Comparison of ENCODE assay signal across 28 cellular contexts in the genomic region with DNA sequence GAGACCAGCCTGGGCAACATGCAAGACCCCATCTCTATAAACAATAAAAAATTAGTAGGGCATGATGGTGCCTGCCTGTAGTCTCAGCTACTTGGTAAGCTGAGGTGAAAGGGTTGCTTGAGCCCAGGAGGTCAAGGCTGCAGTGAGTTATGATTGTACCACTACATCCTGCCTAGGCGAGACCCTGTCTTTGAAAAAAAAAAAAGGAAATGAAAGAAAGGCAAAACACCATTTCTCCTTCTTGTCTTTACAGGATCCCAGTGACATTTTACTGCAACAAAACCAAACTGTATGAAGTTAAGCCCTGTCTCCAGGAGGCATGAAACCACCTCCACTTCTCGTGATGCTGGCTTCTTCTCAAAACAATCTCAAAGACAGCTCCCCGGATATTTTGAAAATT.
"Had no signal": no experiment of that assay in that cellular context is flagged by ENCODE, and none has a peak within 500 bp of the region (broad histone marks: within the 10 kb centered on the region; RNA-seq: fewer than 3 reads in every experiment).

No MANE protein-coding gene starts in this region.

- H3K36me3 ChIP-seq: colonic mucosa had no signal

- H3K27me3 ChIP-seq: colonic mucosa, dorsolateral prefrontal cortex, esophagus muscularis mucosa, gastrocnemius medialis, sigmoid colon, testis had no signal

- H3K27ac Mint-ChIP-seq: activated CD8-positive, alpha-beta T cell treated with anti-CD3 and anti-CD28 coated beads, Interleukin-2, amount 10 ng/mL, durations not matched to agents 7 days and 5 days; activated naive CD8-positive, alpha-beta T cell treated with anti-CD3 and anti-CD28 coated beads for 36 hours; natural killer cell treated with Interleukin-12 subunit alpha and Interleukin-12 subunit beta and Interleukin-15 and Interleukin-18, amount 100 ng/mL, for 72 hours; progenitor cell of endocrine pancreas; T-helper 2 cell treated with Interferon-gamma antibody and Interleukin-4, amounts not matched to agents 5 μg/mL and 100 μg/mL, for 36 hours had no signal

- H3K4me3 ChIP-seq: colonic mucosa, dorsolateral prefrontal cortex, esophagus muscularis mucosa, gastrocnemius medialis, sigmoid colon, smooth muscle cell, testis had no signal

- H3K4me2 ChIP-seq: smooth muscle cell had no signal

- H3K27me3 Mint-ChIP-seq: activated naive CD8-positive, alpha-beta T cell treated with anti-CD3 and anti-CD28 coated beads for 36 hours; effector memory CD8-positive, alpha-beta T cell; natural killer cell treated with Interleukin-12 subunit alpha and Interleukin-12 subunit beta and Interleukin-15 and Interleukin-18, amount 100 ng/mL, for 72 hours; progenitor cell of endocrine pancreas had no signal

- H3K36me3 Mint-ChIP-seq: activated naive CD8-positive, alpha-beta T cell treated with anti-CD3 and anti-CD28 coated beads for 36 hours had no signal

- FAIRE-seq: bronchial epithelial cell, TTC549 had no signal

- H3K9me3 Mint-ChIP-seq: activated naive CD8-positive, alpha-beta T cell treated with anti-CD3 and anti-CD28 coated beads for 36 hours; effector memory CD8-positive, alpha-beta T cell; natural killer cell treated with Interleukin-12 subunit alpha and Interleukin-12 subunit beta and Interleukin-15 and Interleukin-18, amount 100 ng/mL, for 72 hours; T-helper 2 cell treated with Interferon-gamma antibody and Interleukin-4, amounts not matched to agents 5 μg/mL and 100 μg/mL, for 36 hours had no signal

- H3K4me3 Mint-ChIP-seq: activated CD8-positive, alpha-beta T cell treated with anti-CD3 and anti-CD28 coated beads, Interleukin-2, amount 10 ng/mL, durations not matched to agents 7 days and 5 days; activated naive CD8-positive, alpha-beta T cell treated with anti-CD3 and anti-CD28 coated beads for 36 hours; effector memory CD8-positive, alpha-beta T cell; natural killer cell treated with Interleukin-12 subunit alpha and Interleukin-12 subunit beta and Interleukin-15 and Interleukin-18, amount 100 ng/mL, for 72 hours; T-helper 2 cell treated with Interferon-gamma antibody and Interleukin-4, amounts not matched to agents 5 μg/mL and 100 μg/mL, for 36 hours had no signal

- H3K27ac ChIP-seq: colonic mucosa, dorsolateral prefrontal cortex, esophagus muscularis mucosa, gastrocnemius medialis, sigmoid colon, testis, WERI-Rb-1 had no signal

- H3K4me1 Mint-ChIP-seq: activated naive CD8-positive, alpha-beta T cell treated with anti-CD3 and anti-CD28 coated beads for 36 hours had no signal

- DNase-seq: activated CD4-positive, alpha-beta T cell treated with anti-CD3 and anti-CD28 coated beads for 1 hour; activated CD4-positive, alpha-beta T cell treated with anti-CD3 and anti-CD28 coated beads, Interleukin-2, amount 50 U/mL, for 1 hour; activated CD8-positive, alpha-beta T cell treated with anti-CD3 and anti-CD28 coated beads, Interleukin-2, amount 10 ng/mL, durations not matched to agents 7 days and 5 days; activated naive CD8-positive, alpha-beta T cell treated with anti-CD3 and anti-CD28 coated beads for 36 hours; activated T-cell treated with anti-CD3 and anti-CD28 coated beads, Interleukin-2, amount 50 U/mL, for 1 hour; colonic mucosa; dorsolateral prefrontal cortex; effector memory CD8-positive, alpha-beta T cell; gastrocnemius medialis; head of caudate nucleus; hypothalamus; left ventricle myocardium superior; mammary epithelial cell; midbrain; retina; sigmoid colon; stimulated activated CD4-positive, alpha-beta T cell treated with anti-CD3 and anti-CD28 coated beads, Interleukin-15, amount 100 ng/mL, for 24 hours; stimulated activated naive CD4-positive, alpha-beta T cell; testis; trophoblast cell; WERI-Rb-1 had no signal

- H3K9me3 ChIP-seq: colonic mucosa, esophagus muscularis mucosa, gastrocnemius medialis, sigmoid colon, testis had no signal

- ATAC-seq: activated CD8-positive, alpha-beta T cell treated with anti-CD3 and anti-CD28 coated beads, Interleukin-2, amount 10 ng/mL, durations not matched to agents 7 days and 5 days; effector memory CD8-positive, alpha-beta T cell; gastrocnemius medialis; left ventricle myocardium superior; natural killer cell treated with Interleukin-12 subunit alpha and Interleukin-12 subunit beta and Interleukin-15 and Interleukin-18, amount 100 ng/mL, for 72 hours had no signal

- H3K4me1 ChIP-seq: colonic mucosa, esophagus muscularis mucosa, gastrocnemius medialis, sigmoid colon, testis had no signal
